ENCODE assay signal across 1 cellular context in genomic region chr2:201040867-201041628, GRCh38.
TF ChIP-seq lines count a peak whose summit lies in the region.

No MANE protein-coding gene starts in this region.

TF ChIP-seq in HepG2, 621 proteins besides CTCF, POLR2A, EP300 and RAD21 (continued from another document and continues in another):
- TF ChIP-seq HIC2 (CRISPR knock-in tag; IDR thresholded peaks at IDR 0.05; ENCODE audit: low read depth) = no peak
- TF ChIP-seq HNF4G (IDR thresholded peaks at IDR 0.05; ENCODE audit: borderline replicate concordance, low read depth, low read length) = no peak
- no peak for TF ChIP-seq HNF4G (CRISPR knock-in tag; IDR thresholded peaks at IDR 0.05; ENCODE audit: borderline replicate concordance, low read depth)
- no peak for TF ChIP-seq MXD1 (CRISPR knock-in tag; IDR thresholded peaks at IDR 0.05)
- TF ChIP-seq TEAD3 (CRISPR knock-in tag; optimal IDR thresholded peaks at IDR 0.05; ENCODE audit: borderline replicate concordance) = no peak
- no peak for TF ChIP-seq MAZ (IDR thresholded peaks at IDR 0.05; ENCODE audit: borderline replicate concordance, low read depth, low read length)
- no peak for TF ChIP-seq MAZ (CRISPR knock-in tag; IDR thresholded peaks at IDR 0.05; ENCODE audit: low read depth)
- TF ChIP-seq ZNF770 (CRISPR knock-in tag; IDR thresholded peaks at IDR 0.05) = 0 out of 2 replicates have a peak, but pooled peaks have one; percentile 4
- no peak for TF ChIP-seq ZNF766 (CRISPR knock-in tag; IDR thresholded peaks at IDR 0.05; ENCODE audit: borderline replicate concordance)
- TF ChIP-seq HNF1B (CRISPR knock-in tag; IDR thresholded peaks at IDR 0.05) = no peak
- TF ChIP-seq ZNF512B (CRISPR knock-in tag; IDR thresholded peaks at IDR 0.05; ENCODE audit: borderline replicate concordance) = no peak
- TF ChIP-seq NCOA1 (CRISPR knock-in tag; IDR thresholded peaks at IDR 0.05) = no peak
- no peak for TF ChIP-seq ARID4A (CRISPR knock-in tag; IDR thresholded peaks at IDR 0.05; ENCODE audit: borderline replicate concordance)
- TF ChIP-seq TP53 (CRISPR knock-in tag; conservative IDR thresholded peaks at IDR 0.05) = no peak
- no peak for TF ChIP-seq NFIB (CRISPR knock-in tag; IDR thresholded peaks at IDR 0.05; ENCODE audit: borderline replicate concordance)
- TF ChIP-seq KAT2B (IDR thresholded peaks at IDR 0.05; ENCODE audit: borderline replicate concordance, low read depth, low read length) = no peak
- TF ChIP-seq MIXL1 (CRISPR knock-in tag; IDR thresholded peaks at IDR 0.05) = 0 out of 2 replicates have a peak, but pooled peaks have one; percentile 25
- no peak for TF ChIP-seq MAFK (conservative IDR thresholded peaks at IDR 0.05 in 1 of 2, IDR thresholded peaks at IDR 0.05 in 1 of 2; ENCODE audit: low read length in 2 of 2)
- TF ChIP-seq GATAD2A (CRISPR knock-in tag; IDR thresholded peaks at IDR 0.05) = peak; percentile 89
- no peak for TF ChIP-seq USF2 (IDR thresholded peaks at IDR 0.05; ENCODE audit: low read depth, low read length)
- TF ChIP-seq USF2 (CRISPR knock-in tag; IDR thresholded peaks at IDR 0.05; ENCODE audit: borderline replicate concordance) = no peak
- TF ChIP-seq SAP130 (CRISPR knock-in tag; IDR thresholded peaks at IDR 0.05; ENCODE audit: low read depth) = peak; percentile 51
- TF ChIP-seq SSRP1 (CRISPR knock-in tag; IDR thresholded peaks at IDR 0.05) = no peak
- TF ChIP-seq FOXA3 (CRISPR knock-in tag; IDR thresholded peaks at IDR 0.05) = peak; percentile 76
- TF ChIP-seq FOXP1 (IDR thresholded peaks at IDR 0.05) = no peak
- TF ChIP-seq FOXP1 (CRISPR knock-in tag; IDR thresholded peaks at IDR 0.05) = peak; percentile 68; the same call in 1 of the 2 replicates
- TF ChIP-seq MATR3 (CRISPR knock-in tag; IDR thresholded peaks at IDR 0.05) = no peak
- TF ChIP-seq STAG1 (CRISPR knock-in tag; IDR thresholded peaks at IDR 0.05) = no peak
- TF ChIP-seq SRF (IDR thresholded peaks at IDR 0.05; ENCODE audit: low read depth, low read length) = no peak
- TF ChIP-seq THAP11 (CRISPR knock-in tag; IDR thresholded peaks at IDR 0.05) = peak; percentile 47; the same call in 1 of the 2 replicates
- no peak; the same call in 1 of the 2 replicates for TF ChIP-seq RFXANK (CRISPR knock-in tag; IDR thresholded peaks at IDR 0.05)
- no peak for TF ChIP-seq HOXA7 (CRISPR knock-in tag; IDR thresholded peaks at IDR 0.05)
- no peak for TF ChIP-seq ZNF263 (CRISPR knock-in tag; IDR thresholded peaks at IDR 0.05)
- no peak for TF ChIP-seq ZNF605 (CRISPR knock-in tag; IDR thresholded peaks at IDR 0.05)
- no peak for TF ChIP-seq SOX13 (IDR thresholded peaks at IDR 0.05)
- TF ChIP-seq SOX13 (CRISPR knock-in tag; conservative IDR thresholded peaks at IDR 0.05 in 1 of 2, IDR thresholded peaks at IDR 0.05 in 1 of 2) = peak in 1 of 2 experiments; percentile 74; a peak in 1 of 4 replicates
- no peak for TF ChIP-seq ZNF337 (CRISPR knock-in tag; IDR thresholded peaks at IDR 0.05; ENCODE audit: borderline replicate concordance, low read depth)
- peak; percentile 96 for TF ChIP-seq THRA (CRISPR knock-in tag; IDR thresholded peaks at IDR 0.05; ENCODE audit: borderline replicate concordance)
- no peak for TF ChIP-seq ZNF780A (CRISPR knock-in tag; IDR thresholded peaks at IDR 0.05)
- TF ChIP-seq TCF7 (IDR thresholded peaks at IDR 0.05; ENCODE audit: low read depth) = peak; percentile 35; the same call in 1 of the 2 replicates
- no peak for TF ChIP-seq ZNF576 (CRISPR knock-in tag; IDR thresholded peaks at IDR 0.05)
- peak; percentile 81; the same call in 1 of the 2 replicates for TF ChIP-seq FOXJ3 (CRISPR knock-in tag; IDR thresholded peaks at IDR 0.05; ENCODE audit: borderline replicate concordance)
- TF ChIP-seq CEBPG (CRISPR knock-in tag; IDR thresholded peaks at IDR 0.05) = peak; percentile 60; the same call in 1 of the 2 replicates
- no peak for TF ChIP-seq MYC (CRISPR knock-in tag; IDR thresholded peaks at IDR 0.05; ENCODE audit: borderline replicate concordance)
- TF ChIP-seq JUN (CRISPR knock-in tag; IDR thresholded peaks at IDR 0.05) = no peak
- no peak for TF ChIP-seq ELF1 (CRISPR knock-in tag; IDR thresholded peaks at IDR 0.05)
